Comparison of ENCODE assay signal across 8 cellular contexts in the genomic region with DNA sequence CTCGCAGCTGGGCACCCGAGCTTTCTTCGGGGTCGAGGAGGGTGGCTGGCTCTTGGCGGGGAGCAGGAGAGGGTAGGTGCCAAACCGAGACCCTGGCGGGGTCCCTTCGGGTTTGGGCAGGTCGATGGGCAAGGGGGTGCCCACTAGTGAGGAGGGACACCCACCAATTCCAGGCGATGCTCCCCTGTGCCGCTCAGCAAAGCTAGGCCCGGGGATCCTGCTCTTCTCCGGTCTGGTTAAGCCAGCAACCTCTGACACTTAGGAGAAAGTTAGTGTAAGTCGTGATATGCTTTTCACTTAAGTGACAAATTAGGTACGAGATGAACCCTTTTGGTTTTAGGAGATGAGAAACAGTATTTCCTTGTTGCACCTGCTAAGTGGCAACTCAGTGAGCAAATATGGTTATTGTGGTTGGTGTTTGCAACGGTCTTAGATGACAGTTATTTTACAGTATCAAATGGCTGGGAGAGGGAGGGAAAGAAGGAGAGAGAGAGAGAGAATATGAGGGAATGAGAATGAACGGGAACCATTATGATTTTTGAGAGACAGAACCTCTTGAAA. TPM values are rescaled to one million over a fixed set of nuclear protein-coding genes. Genes with fewer than 3 reads are reported as not detected.
DNase-seq lines count a peak whose midpoint lies in the region; ATAC-seq and TF ChIP-seq lines count a peak whose summit lies in the region.

No MANE protein-coding gene starts in this region.

- H3K27ac Mint-ChIP-seq in MCF 10A (ENCODE audit: low read depth, unreplicated experiment), result peak overlapping the region; percentile 77

- peak overlapping the region; percentile 98 for H3K4me3 Mint-ChIP-seq in MCF 10A (ENCODE audit: unreplicated experiment)

- CTCF ChIA-PET in MCF 10A (lab: Yijun Ruan, JAX), result interaction anchor here (2.3 kb wide), 1 partner anchor 47 kb away, joined by 10 read pairs; no protein-coding TSS in a partner anchor

- H4K20me1 ChIP-seq in smooth muscle cell (ENCODE audit: low read depth), result no peaks in the 10 kb centered on the region

- H3K9me3 ChIP-seq in smooth muscle cell (replicated peaks; ENCODE audit: low read depth), result no peaks in the 10 kb centered on the region

- H3K4me1 ChIP-seq in smooth muscle cell (ENCODE audit: low read depth), result peaks cover 10% of the 10 kb centered on the region

- POLR2A ChIA-PET in MCF 10A (lab: Yijun Ruan, JAX), result interaction anchor here (0.6 to 2.8 kb wide), 12 partner anchors 13 to 240 kb away, joined by 3 to 20 read pairs (median 4); a partner anchor contains a TSS

- peak overlapping the region; percentile 95 for H3K4me2 ChIP-seq in smooth muscle cell

- H3K27ac ChIP-seq in smooth muscle cell (ENCODE audit: low read depth), result peak overlapping the region; percentile 56

- H3K36me3 Mint-ChIP-seq in MCF 10A (ENCODE audit: insufficient read depth, unreplicated experiment), result peaks cover 11% of the 10 kb centered on the region

- BruUV-seq in MCF 10A (replicated peaks; lab: Mats Ljungman, UMichigan), result no TSS peak

- 6% methylated on average over 15 of the region's 17 CpGs for WGBS in smooth muscle cell (ENCODE audit: low lambda C conversion rate)

- H3K9ac ChIP-seq in smooth muscle cell (ENCODE audit: low read depth), result peak overlapping the region; percentile 88

- H3K27me3 Mint-ChIP-seq in MCF 10A (ENCODE audit: insufficient read depth, unreplicated experiment), result no peaks in the 10 kb centered on the region

- H3K79me2 ChIP-seq in smooth muscle cell (ENCODE audit: low read depth), result peaks cover 17% of the 10 kb centered on the region

- peak; percentile 41 for DNase-seq in DMS53 treated with DMSO at 0.1 percent for 48 hours (lab: John Stamatoyannopoulos, UW; ENCODE audit: unreplicated experiment)
- DNase-seq in NCI-H774 (lab: John Stamatoyannopoulos, UW), result peak; percentile 46
- peak; percentile 40 for DNase-seq in MCF 10A (ENCODE audit: unreplicated experiment)
- DNase-seq in inferior parietal cortex (ENCODE audit: extremely low spot score), result peak; percentile 65
- no peak for DNase-seq in smooth muscle cell (lab: John Stamatoyannopoulos, UW; ENCODE audit: unreplicated experiment)
- no peak for DNase-seq in stimulated activated CD4-positive, alpha-beta T cell treated with anti-CD3 and anti-CD28 coated beads, Interleukin-4, amount 100 ng/mL, for 24 hours

- H2AFZ ChIP-seq in smooth muscle cell (ENCODE audit: low read depth), result peak overlapping the region; percentile 99

- peak overlapping the region; percentile 98 for H3K4me3 ChIP-seq in smooth muscle cell

- H3K27me3 ChIP-seq in smooth muscle cell (ENCODE audit: low read depth), result no peaks in the 10 kb centered on the region

- TF ChIP-seq CTCF in MCF 10A (IDR thresholded peaks at IDR 0.05; ENCODE audit: unreplicated experiment) (no peak), smooth muscle cell (IDR thresholded peaks at IDR 0.05; ENCODE audit: borderline replicate concordance, insufficient read depth, poor library complexity, severe bottlenecking) (no peak)

- H3K9me3 Mint-ChIP-seq in MCF 10A (ENCODE audit: unreplicated experiment), result no peaks in the 10 kb centered on the region

- H3K36me3 ChIP-seq in smooth muscle cell (ENCODE audit: low read depth), result no peaks in the 10 kb centered on the region

- no peaks in the 10 kb centered on the region for H3F3A ChIP-seq in smooth muscle cell (ENCODE audit: low read depth)

- intact Hi-C loops in MCF 10A (cut with micrococcal nuclease), result loop anchor here (2.0 to 5.0 kb wide), 2 partner anchors 46 to 75 kb away; a partner anchor contains a TSS

- peaks cover 9% of the 10 kb centered on the region for H3K4me1 Mint-ChIP-seq in MCF 10A (ENCODE audit: insufficient read depth, unreplicated experiment)

- ATAC-seq in GM19324 (IDR thresholded peaks at IDR 0.05; ENCODE audit: low FRiP score, unreplicated experiment) (peak; percentile 22), HG03342 (IDR thresholded peaks at IDR 0.05; ENCODE audit: unreplicated experiment) (peak; percentile 17)

RNA-seq across cellular contexts. Expression of a gene that starts 0.6 kb away (rescaled TPM):
- total RNA-seq in MCF 10A (2022) (89.4 and 137 TPM in 2 replicates), smooth muscle cell (91.2 and 118 TPM in 2 replicates)
- polyA plus RNA-seq in smooth muscle cell, result 148 and 177 TPM in 2 replicates

Comparison
In these comparisons a context has a peak if more than half of its experiments do, and no peak if none do; other contexts are left out.
1. DNase-seq: peak in DMS53 treated with DMSO at 0.1 percent for 48 hours (single experiment), NCI-H774 (single experiment), MCF 10A (single experiment) and inferior parietal cortex (single experiment); none in smooth muscle cell (single experiment) and stimulated activated CD4-positive, alpha-beta T cell treated with anti-CD3 and anti-CD28 coated beads, Interleukin-4, amount 100 ng/mL, for 24 hours (single experiment).